ENCODE assay signal across 8 cellular contexts in genomic region chr17:7687072-7687907, GRCh38. TPM values are rescaled to one million over a fixed set of nuclear protein-coding genes. Genes with fewer than 3 reads are reported as not detected.
DNase-seq lines count a peak whose midpoint lies in the region; ATAC-seq and TF ChIP-seq lines count a peak whose summit lies in the region.

Gene TP53, minus strand, starts transcription at chr17:7687490. Its CDS starts 10,896 bp downstream, at chr17:7676594.

- POLR2A ChIA-PET in naive thymus-derived CD4-positive, alpha-beta T cell (lab: Charles Lee) = interaction anchor here (0.5 to 6.5 kb wide), 64 partner anchors 13 to 1213 kb away, joined by 3 to 101 read pairs (median 5); partner anchors contain the start of genes ACADVL, ACAP1, ATP1B2 and C17orf100

- H3K27ac ChIP-seq in RWPE2 (ENCODE audit: poor library complexity, severe bottlenecking) = peak within 1 kb of the TSS; percentile 91
- peak within 1 kb of the TSS; percentile 99 for H3K27ac ChIP-seq in fibroblast of lung (ENCODE audit: insufficient read depth, low read length)
- H3K27ac ChIP-seq in naive thymus-derived CD4-positive, alpha-beta T cell (ENCODE audit: low read depth, low read length) = peak within 1 kb of the TSS; percentile 96

- H3K9me3 ChIP-seq in Loucy (ENCODE audit: insufficient read depth, low read depth, low read length) = no peaks in the 10 kb centered on the region
- no peaks in the 10 kb centered on the region for H3K9me3 ChIP-seq in RWPE2 (ENCODE audit: severe bottlenecking)
- H3K9me3 ChIP-seq in fibroblast of lung (ENCODE audit: control insufficient read depth, insufficient read depth, low read depth, low read length) = no peaks in the 10 kb centered on the region
- no peaks in the 10 kb centered on the region for H3K9me3 ChIP-seq in naive thymus-derived CD4-positive, alpha-beta T cell (ENCODE audit: control insufficient read depth in 2 of 3, low read length in 3 of 3)

- H3K79me2 ChIP-seq in Loucy (ENCODE audit: insufficient read depth, low read length) (peaks cover 65% of the 10 kb centered on the region), fibroblast of lung (ENCODE audit: control insufficient read depth, insufficient read depth, low read length) (peaks cover 28% of the 10 kb centered on the region)

- 0 out of 2 replicates have a peak, but pooled peaks cover 2% of the 10 kb centered on the region for H3F3A ChIP-seq in Loucy (ENCODE audit: low read depth)

- H3K36me3 Mint-ChIP-seq in naive thymus-derived CD4-positive, alpha-beta T cell = peaks cover 0 to 24% (median 6%) of the 10 kb centered on the region in 5 donors
- H3K36me3 Mint-ChIP-seq in stimulated activated effector memory CD8-positive, alpha-beta T cell treated with anti-CD3 and anti-CD28 coated beads, Interleukin-12 subunit alpha, Interleukin-12 subunit beta, amount 100 ng/mL, for 72 hours = peaks cover 86% of the 10 kb centered on the region

- H3K36me3 ChIP-seq in Loucy (ENCODE audit: insufficient read depth, low read length) (peaks cover 6% of the 10 kb centered on the region; the same call in 1 of the 2 replicates), RWPE2 (ENCODE audit: low read depth) (peaks cover 42% of the 10 kb centered on the region), fibroblast of lung (ENCODE audit: control insufficient read depth, insufficient read depth, low read length) (no peaks in the 10 kb centered on the region)
- H3K36me3 ChIP-seq in naive thymus-derived CD4-positive, alpha-beta T cell (ENCODE audit: control insufficient read depth in 2 of 3, insufficient read depth in 3 of 3, low read length in 3 of 3) = peaks cover 0 to 11% (median 0%) of the 10 kb centered on the region in 3 experiments

- intact Hi-C loops in naive thymus-derived CD4-positive, alpha-beta T cell (cut with micrococcal nuclease) = loop anchor here (1.0 to 10.0 kb wide), 21 partner anchors 36 to 1035 kb away; partner anchors contain the start of genes ATP1B2 (in 2 of the 2), CTC1 (in 2 of the 2), PFAS (in 2 of the 2) and PHF23 (in 2 of the 2)

- peaks cover 0 to 9% (median 0%) of the 10 kb centered on the region in 11 donors for H3K9me3 Mint-ChIP-seq in naive thymus-derived CD4-positive, alpha-beta T cell
- H3K9me3 Mint-ChIP-seq in stimulated activated effector memory CD8-positive, alpha-beta T cell treated with anti-CD3 and anti-CD28 coated beads, Interleukin-12 subunit alpha, Interleukin-12 subunit beta, amount 100 ng/mL, for 72 hours = no peaks in the 10 kb centered on the region

- H3K4me3 ChIP-seq in Loucy (ENCODE audit: low read length, poor library complexity, severe bottlenecking) = peak within 1 kb of the TSS; percentile 82
- peak within 1 kb of the TSS; percentile 67 for H3K4me3 ChIP-seq in RWPE2 (ENCODE audit: severe bottlenecking)
- peak within 1 kb of the TSS; percentile 88 to 98 (median 96) for H3K4me3 ChIP-seq in fibroblast of lung (replicated peaks in 1 of 4; ENCODE audit: control extremely low read depth in 1 of 4, insufficient read depth in 1 of 4, low read depth in 3 of 4, low read length in 4 of 4)
- H3K4me3 ChIP-seq in naive thymus-derived CD4-positive, alpha-beta T cell (ENCODE audit: low read length) = peak within 1 kb of the TSS; percentile 96

- CTCF ChIA-PET in naive thymus-derived CD4-positive, alpha-beta T cell (lab: Charles Lee) = interaction anchor here (0.6 to 3.4 kb wide), 30 partner anchors 8 to 467 kb away, joined by 3 to 25 read pairs (median 5); partner anchors contain the start of genes ATP1B2, EFNB3, FXR2 and MPDU1

- H3K27me3 Mint-ChIP-seq in naive thymus-derived CD4-positive, alpha-beta T cell = no peaks in the 10 kb centered on the region

- ATAC-seq in RWPE2 (ENCODE audit: low read depth) = peak; percentile 28
- ATAC-seq in naive thymus-derived CD4-positive, alpha-beta T cell = peak; percentile 66
- ATAC-seq in stimulated activated effector memory CD8-positive, alpha-beta T cell treated with anti-CD3 and anti-CD28 coated beads, Interleukin-12 subunit alpha, Interleukin-12 subunit beta, amount 100 ng/mL, for 72 hours = peak; percentile 62

- TF ChIP-seq CTCF in Loucy (conservative IDR thresholded peaks at IDR 0.05; ENCODE audit: low read length) (no peak), RWPE2 (IDR thresholded peaks at IDR 0.05; ENCODE audit: poor library complexity, severe bottlenecking) (no peak), fibroblast of lung (conservative IDR thresholded peaks at IDR 0.05 in 1 of 2, IDR thresholded peaks at IDR 0.05 in 1 of 2; ENCODE audit: low read depth in 1 of 2, low read length in 2 of 2) (peak in 1 of 2 donors; percentile 21)

- peak within 1 kb of the TSS; percentile 83 for H2AFZ ChIP-seq in Loucy (ENCODE audit: low read length)
- peak within 1 kb of the TSS; percentile 92 for H2AFZ ChIP-seq in fibroblast of lung (ENCODE audit: low read length)

- peaks cover 30 to 53% (median 46%) of the 10 kb centered on the region in 7 donors for H3K4me1 Mint-ChIP-seq in naive thymus-derived CD4-positive, alpha-beta T cell
- peaks cover 45% of the 10 kb centered on the region for H3K4me1 Mint-ChIP-seq in stimulated activated effector memory CD8-positive, alpha-beta T cell treated with anti-CD3 and anti-CD28 coated beads, Interleukin-12 subunit alpha, Interleukin-12 subunit beta, amount 100 ng/mL, for 72 hours

- H3K4me3 Mint-ChIP-seq in naive thymus-derived CD4-positive, alpha-beta T cell = peak within 1 kb of the TSS; percentile 95 to 99 (median 97)
- H3K4me3 Mint-ChIP-seq in stimulated activated effector memory CD8-positive, alpha-beta T cell treated with anti-CD3 and anti-CD28 coated beads, Interleukin-12 subunit alpha, Interleukin-12 subunit beta, amount 100 ng/mL, for 72 hours = peak within 1 kb of the TSS; percentile 96

- H4K20me1 ChIP-seq in Loucy (ENCODE audit: insufficient read depth, low read length, poor library complexity, severe bottlenecking) = peaks cover 32% of the 10 kb centered on the region
- no peaks in the 10 kb centered on the region for H4K20me1 ChIP-seq in fibroblast of lung (ENCODE audit: control insufficient read depth, extremely low read depth, insufficient read depth, low read length)

- H3K9ac ChIP-seq in Loucy (ENCODE audit: low read depth, low read length, poor library complexity, severe bottlenecking) (peak within 1 kb of the TSS; percentile 98), fibroblast of lung (ENCODE audit: insufficient read depth, low read length) (peak within 1 kb of the TSS; percentile 94)

- peaks cover 4% of the 10 kb centered on the region for H3K27me3 ChIP-seq in Loucy (ENCODE audit: insufficient read depth, low read length, poor library complexity, severe bottlenecking)
- no peaks in the 10 kb centered on the region for H3K27me3 ChIP-seq in RWPE2 (ENCODE audit: insufficient read depth, poor library complexity, severe bottlenecking)
- H3K27me3 ChIP-seq in fibroblast of lung (ENCODE audit: control insufficient read depth, insufficient read depth, low read length) = no peaks in the 10 kb centered on the region
- no peaks in the 10 kb centered on the region for H3K27me3 ChIP-seq in naive thymus-derived CD4-positive, alpha-beta T cell (ENCODE audit: control insufficient read depth in 2 of 2, insufficient read depth in 2 of 2, low read length in 2 of 2)

- H3K9me2 ChIP-seq in Loucy (replicated peaks; ENCODE audit: low read depth, low read length) = no peaks in the 10 kb centered on the region

- DNase-seq in activated gamma-delta T cell treated with Interleukin-2 at 50 U/mL for 16 hours = peak; percentile 86
- no peak for DNase-seq in activated gamma-delta T cell (lab: John Stamatoyannopoulos, UW)
- DNase-seq in RWPE2 (ENCODE audit: low spot score) = peak; percentile 87
- peak; percentile 69 to 80 for DNase-seq in activated T-helper 1 cell treated with anti-CD3 and anti-CD28 coated beads, Interleukin-2, amount 50 U/mL, for 16 hours (ENCODE audit: low read depth in 1 of 2, low spot score in 1 of 2)
- peak; percentile 89 to 94 for DNase-seq in fibroblast of lung (ENCODE audit: low read depth in 2 of 2)
- peak; percentile 63 to 93 (median 88) for DNase-seq in naive thymus-derived CD4-positive, alpha-beta T cell
- DNase-seq in stimulated activated effector memory CD8-positive, alpha-beta T cell treated with anti-CD3 and anti-CD28 coated beads, Interleukin-12 subunit alpha, Interleukin-12 subunit beta, amount 100 ng/mL, for 72 hours (ENCODE audit: low spot score in 2 of 2) = peak; percentile 72 to 94

- H3K4me2 ChIP-seq in Loucy (ENCODE audit: low read depth, low read length, poor library complexity, severe bottlenecking) = peak within 1 kb of the TSS; percentile 88
- H3K4me2 ChIP-seq in fibroblast of lung (ENCODE audit: extremely low read depth, insufficient read depth, low read length) = peak within 1 kb of the TSS; percentile 99

- peak within 1 kb of the TSS; percentile 99 to 100 (median 100) for H3K27ac Mint-ChIP-seq in naive thymus-derived CD4-positive, alpha-beta T cell
- peak within 1 kb of the TSS; percentile 99 for H3K27ac Mint-ChIP-seq in stimulated activated effector memory CD8-positive, alpha-beta T cell treated with anti-CD3 and anti-CD28 coated beads, Interleukin-12 subunit alpha, Interleukin-12 subunit beta, amount 100 ng/mL, for 72 hours

- H3K4me1 ChIP-seq in Loucy (ENCODE audit: insufficient read depth, low read length, poor library complexity, severe bottlenecking) (peaks cover 24% of the 10 kb centered on the region), RWPE2 (ENCODE audit: insufficient read depth, poor library complexity, severe bottlenecking) (peaks cover 7% of the 10 kb centered on the region), fibroblast of lung (ENCODE audit: control insufficient read depth, extremely low read depth, insufficient read depth, low read length) (peaks cover 9% of the 10 kb centered on the region)
- peaks cover 28 to 31% of the 10 kb centered on the region in 2 donors for H3K4me1 ChIP-seq in naive thymus-derived CD4-positive, alpha-beta T cell (ENCODE audit: control insufficient read depth in 2 of 2, insufficient read depth in 2 of 2, low read length in 2 of 2)

RNA-seq across cellular contexts. Expression of gene TP53, which starts in this region (rescaled TPM):
- total RNA-seq in fibroblast of lung = 23.0 and 24.7 TPM in 2 replicates
- polyA plus RNA-seq in fibroblast of lung = 35.5 and 43.2 TPM in 2 replicates
- 40.7 and 43.3 TPM in 2 replicates for polyA plus RNA-seq in fibroblast of lung (2012)
- polyA minus RNA-seq in fibroblast of lung (ENCODE audit: low replicate concordance) = 123 and 139 TPM in 2 replicates
- 100 to 1,000 TPM in 3 of 5 experiments, 10 to 100 TPM in 2; 57.9 to 226 (median 104) TPM for total RNA-seq in naive thymus-derived CD4-positive, alpha-beta T cell
- polyA plus RNA-seq in naive thymus-derived CD4-positive, alpha-beta T cell = 10 to 100 TPM; 30.9 to 32.5 TPM
